In the genomic region with DNA sequence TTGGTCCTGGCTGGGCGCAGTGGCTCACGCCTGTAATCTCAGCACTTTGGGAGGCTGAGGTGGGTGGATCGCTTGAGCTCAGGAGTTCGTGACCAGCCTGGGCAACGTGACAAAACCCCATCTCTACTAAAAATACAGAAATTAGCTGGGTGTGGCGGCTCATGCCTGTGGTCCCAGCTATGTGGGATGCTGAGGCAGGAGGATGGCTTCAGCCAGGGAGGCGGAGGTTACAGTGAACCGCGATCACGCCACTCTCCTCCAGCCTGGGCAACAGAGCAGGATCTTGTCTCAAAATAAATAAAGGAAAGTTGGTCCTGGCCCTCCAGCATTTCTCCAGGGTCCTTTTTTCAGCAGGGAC, we compare ENCODE assay signal across 1 cellular context.
A peak's percentile ranks its signal among the peaks of the same experiment; 100 is the strongest.
TF ChIP-seq lines count a peak whose summit lies in the region.

No MANE protein-coding gene starts in this region.

TF ChIP-seq in K562, 482 proteins besides CTCF, POLR2A, EP300 and RAD21:
- TF ChIP-seq RBFOX2 (IDR thresholded peaks at IDR 0.05; ENCODE audit: low read depth, low read length) (0 out of 2 replicates have a peak, but pooled peaks have one; percentile 2), FOXJ2 (tag; IDR thresholded peaks at IDR 0.05) (no peak), CBFB (CRISPR knock-in tag; IDR thresholded peaks at IDR 0.05) (peak; percentile 43; the same call in 1 of the 2 replicates)
